8 cellular contexts compared by ENCODE assay signal in genomic region chr1:35573198-35573775, GRCh38. TPM values are rescaled to one million over a fixed set of nuclear protein-coding genes. Genes with fewer than 3 reads are reported as not detected.
A peak's percentile ranks its signal among the peaks of the same experiment; 100 is the strongest.
DNase-seq lines count a peak whose midpoint lies in the region; ATAC-seq, FAIRE-seq and TF ChIP-seq lines count a peak whose summit lies in the region.

Gene TFAP2E (plus strand): TSS chr1:35573314. CDS start chr1:35573578, 264 bp downstream.

- no peaks in the 10 kb centered on the region for H4K20me1 ChIP-seq in HepG2 (ENCODE audit: insufficient read depth, low read length)

- WGBS in ectodermal cell, 2 experiments: 1% methylated on average over 60 of the region's 60 CpGs
- WGBS in HepG2 (ENCODE audit: low lambda C conversion rate): 52% methylated on average over 11 of the region's 60 CpGs
- 4 to 21% methylated on average over 19 to 29 of the region's 60 CpGs for WGBS in tibial nerve, 2 donors

- no peaks in the 10 kb centered on the region for H3K36me3 ChIP-seq in ectodermal cell (ENCODE audit: control insufficient read depth, insufficient read depth, low read length)
- no peaks in the 10 kb centered on the region for H3K36me3 ChIP-seq in HepG2 (replicated peaks in 1 of 2; ENCODE audit: control insufficient read depth in 1 of 2, insufficient read depth in 2 of 2, low read length in 2 of 2)
- peaks cover 0 to 9% (median 0%) of the 10 kb centered on the region in 3 donors for H3K36me3 ChIP-seq in tibial nerve

- TF ChIP-seq POLR2A in HepG2 (IDR thresholded peaks at IDR 0.05; ENCODE audit: insufficient read depth in 1 of 2, low read depth in 2 of 2, low read length in 2 of 2): 0 out of 4 replicates have a peak, but pooled peaks of 1 of the 2 experiments have one; percentile 28
- no peak for TF ChIP-seq POLR2A in tibial nerve (IDR thresholded peaks at IDR 0.05)

- H3K79me2 ChIP-seq in HepG2 (ENCODE audit: insufficient read depth, low read length): no peaks in the 10 kb centered on the region

- no peak for TF ChIP-seq CTCF in HepG2 (CRISPR knock-in tag; IDR thresholded peaks at IDR 0.05)
- TF ChIP-seq CTCF in tibial nerve (IDR thresholded peaks at IDR 0.05): no peak

- TF ChIP-seq RAD21 in HepG2 (CRISPR knock-in tag; IDR thresholded peaks at IDR 0.05): no peak

- ATAC-seq in HepG2: peak; percentile 22
- ATAC-seq in HG03460 (IDR thresholded peaks at IDR 0.05; ENCODE audit: unreplicated experiment): no peak
- no peak for ATAC-seq in GM21529 (IDR thresholded peaks at IDR 0.05; ENCODE audit: unreplicated experiment)
- ATAC-seq in HG03469 (IDR thresholded peaks at IDR 0.05; ENCODE audit: unreplicated experiment): no peak

- H3K9me3 ChIP-seq in ectodermal cell (ENCODE audit: control insufficient read depth, low read length) (no peaks in the 10 kb centered on the region), HepG2 (ENCODE audit: low read length) (no peaks in the 10 kb centered on the region), tibial nerve (no peaks in the 10 kb centered on the region)

- H3K27ac ChIP-seq in ectodermal cell (ENCODE audit: insufficient read depth, low read depth, low read length, poor library complexity, severe bottlenecking): no peak within 1 kb of the TSS
- no peak within 1 kb of the TSS for H3K27ac ChIP-seq in HepG2 (ENCODE audit: extremely low read length, insufficient read depth, low read length)
- H3K27ac ChIP-seq in tibial nerve: no peak within 1 kb of the TSS

- H3K4me2 ChIP-seq in HepG2 (ENCODE audit: low read depth, low read length): peak within 1 kb of the TSS; percentile 79

- no peak for FAIRE-seq in HepG2 (lab: Jason Lieb, UNC)

- POLR2A ChIA-PET in HepG2 (lab: Yijun Ruan, JAX): interaction anchor here (1.0 to 2.6 kb wide), 3 partner anchors 9 to 16 kb away, joined by 4 to 25 read pairs (median 5); partner anchors contain the start of genes KIAA0319L and NCDN

- peak within 1 kb of the TSS; percentile 30; the same call in 1 of the 2 replicates for H3K9ac ChIP-seq in HepG2 (ENCODE audit: insufficient read depth, low read depth, low read length)

- TF ChIP-seq EP300 in HepG2 (IDR thresholded peaks at IDR 0.05; ENCODE audit: low read depth in 2 of 2, low read length in 2 of 2) (no peak), HepG2 (CRISPR knock-in tag; IDR thresholded peaks at IDR 0.05; ENCODE audit: borderline replicate concordance) (no peak), tibial nerve (IDR thresholded peaks at IDR 0.05) (peak in 1 of 2 donors; percentile 13)

- in situ Hi-C loops in HepG2 (cut with HindIII; ENCODE audit: extremely low pct_ligation_motif_present, low pct_unique_long_range_greater_than_20kb): no loop called here

- H3K4me1 ChIP-seq in ectodermal cell (ENCODE audit: control insufficient read depth, insufficient read depth, low read length) (no peaks in the 10 kb centered on the region), HepG2 (ENCODE audit: insufficient read depth, low read length) (peaks cover 28% of the 10 kb centered on the region), tibial nerve (peaks cover 0 to 37% (median 15%) of the 10 kb centered on the region in 4 donors)

- BruUV-seq in HepG2 (replicated peaks; lab: Mats Ljungman, UMichigan): no TSS peak

- DNase-seq in COLO668 (lab: John Stamatoyannopoulos, UW; ENCODE audit: unreplicated experiment) (peak; percentile 64), NCI-H345 (lab: John Stamatoyannopoulos, UW) (peak; percentile 57), HepG2 (ENCODE audit: low spot score) (no peak), tibial nerve (ENCODE audit: low spot score in 2 of 2) (peak in 1 of 2 donors; percentile 25)

- no peak within 1 kb of the TSS for H2AFZ ChIP-seq in HepG2 (ENCODE audit: low read length)

- H3K4me3 ChIP-seq in ectodermal cell (ENCODE audit: insufficient read depth, low read depth, low read length) (peak within 1 kb of the TSS; percentile 44), HepG2 (replicated peaks in 1 of 3; ENCODE audit: insufficient read depth in 1 of 3, low read depth in 2 of 3, low read length in 3 of 3) (peak within 1 kb of the TSS; percentile 43 to 72 (median 62)), tibial nerve (peak within 1 kb of the TSS; percentile 5 to 50 (median 26))

- intact Hi-C loops in HepG2 (cut with micrococcal nuclease; ENCODE audit: unreplicated experiment): no loop called here

- peaks cover 91% of the 10 kb centered on the region for H3K27me3 ChIP-seq in ectodermal cell (ENCODE audit: control insufficient read depth, insufficient read depth, low read length, poor library complexity, severe bottlenecking)
- peaks cover 0 to 10% of the 10 kb centered on the region in 2 experiments; a peak in 1 of 5 replicates for H3K27me3 ChIP-seq in HepG2 (ENCODE audit: control insufficient read depth in 1 of 2, insufficient read depth in 2 of 2, low read length in 2 of 2)
- peaks cover 0 to 65% of the 10 kb centered on the region in 2 donors for H3K27me3 ChIP-seq in tibial nerve

- CTCF ChIA-PET in HepG2 (lab: Yijun Ruan, JAX; ENCODE audit: low intra/inter-chr PET ratio, low total read pairs): no interaction called here

TF ChIP-seq in HepG2, 621 proteins besides CTCF, POLR2A, EP300 and RAD21 (continues in another document):
- TF ChIP-seq, protein P1, sequence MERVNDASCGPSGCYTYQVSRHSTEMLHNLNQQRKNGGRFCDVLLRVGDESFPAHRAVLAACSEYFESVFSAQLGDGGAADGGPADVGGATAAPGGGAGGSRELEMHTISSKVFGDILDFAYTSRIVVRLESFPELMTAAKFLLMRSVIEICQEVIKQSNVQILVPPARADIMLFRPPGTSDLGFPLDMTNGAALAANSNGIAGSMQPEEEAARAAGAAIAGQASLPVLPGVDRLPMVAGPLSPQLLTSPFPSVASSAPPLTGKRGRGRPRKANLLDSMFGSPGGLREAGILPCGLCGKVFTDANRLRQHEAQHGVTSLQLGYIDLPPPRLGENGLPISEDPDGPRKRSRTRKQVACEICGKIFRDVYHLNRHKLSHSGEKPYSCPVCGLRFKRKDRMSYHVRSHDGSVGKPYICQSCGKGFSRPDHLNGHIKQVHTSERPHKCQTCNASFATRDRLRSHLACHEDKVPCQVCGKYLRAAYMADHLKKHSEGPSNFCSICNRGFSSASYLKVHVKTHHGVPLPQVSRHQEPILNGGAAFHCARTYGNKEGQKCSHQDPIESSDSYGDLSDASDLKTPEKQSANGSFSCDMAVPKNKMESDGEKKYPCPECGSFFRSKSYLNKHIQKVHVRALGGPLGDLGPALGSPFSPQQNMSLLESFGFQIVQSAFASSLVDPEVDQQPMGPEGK (CRISPR knock-in tag; IDR thresholded peaks at IDR 0.05): 0 out of 2 replicates have a peak, but pooled peaks have one; percentile 19
- TF ChIP-seq ZNF335 (CRISPR knock-in tag; IDR thresholded peaks at IDR 0.05) (no peak), UBTF (CRISPR knock-in tag; IDR thresholded peaks at IDR 0.05) (peak; percentile 18; the same call in 1 of the 2 replicates), ZNF777 (CRISPR knock-in tag; IDR thresholded peaks at IDR 0.05) (peak; percentile 96), HNRNPLL (IDR thresholded peaks at IDR 0.05; ENCODE audit: low read depth, low read length, poor library complexity, severe bottlenecking) (peak; percentile 65)

RNA-seq across cellular contexts. Expression of gene TFAP2E, which starts in this region (rescaled TPM):
- 0.50 TPM for polyA plus RNA-seq in ectodermal cell (2013, experiment 1 of 4)
- polyA plus RNA-seq in ectodermal cell (2013, experiment 2 of 4): 0.64 TPM
- polyA plus RNA-seq in ectodermal cell (2013, experiment 3 of 4): 0.43 TPM
- polyA plus RNA-seq in ectodermal cell (2013, experiment 4 of 4): 0.41 TPM
- total RNA-seq in HepG2 (2016; rRNA removed; fragmentation: Illumina TruSeq; extraction: Trizol) (0.31 and 0.44 TPM in 2 replicates), tibial nerve (1 to 10 TPM in 2 of 4 donors, under 1 TPM in 2; 0.44 to 3.3 (median 1.2) TPM)
- 0.18 TPM in 1 of 2 replicates, not detected in the other for total RNA-seq in HepG2 (2016; cell fraction: cytosol; rRNA removed; fragmentation: Illumina TruSeq; extraction: Trizol; ENCODE audit: low read depth)
- total RNA-seq in HepG2 (2016; cell fraction: insoluble cytoplasmic fraction; rRNA removed; fragmentation: Illumina TruSeq; extraction: Trizol): 0.17 and 0.49 TPM in 2 replicates
- 0.12 and 0.17 TPM in 2 replicates for total RNA-seq in HepG2 (2016; cell fraction: membrane; rRNA removed; fragmentation: Illumina TruSeq; extraction: Trizol)
- 0.47 and 0.53 TPM in 2 replicates for total RNA-seq in HepG2 (2016; cell fraction: nucleus; rRNA removed; fragmentation: Illumina TruSeq; extraction: Trizol)
- polyA plus RNA-seq in HepG2 (2011; rRNA removed): 0.41 and 0.46 TPM in 2 replicates
- 0.32 and 0.42 TPM in 2 replicates for polyA plus RNA-seq in HepG2 (2011; cell fraction: cytosol; rRNA removed)
- polyA plus RNA-seq in HepG2 (2011; cell fraction: nucleus; rRNA removed): 2.1 and 2.2 TPM in 2 replicates
- polyA plus RNA-seq in HepG2 (2012): 0.56 and 0.88 TPM in 2 replicates
- 0.12 TPM in 1 of 2 replicates, not detected in the other for polyA plus RNA-seq in HepG2 (2016; cell fraction: cytosol; fragmentation: Illumina TruSeq; extraction: Trizol; ENCODE audit: low read depth)
- 0.28 and 0.50 TPM in 2 replicates for polyA plus RNA-seq in HepG2 (2016; cell fraction: insoluble cytoplasmic fraction; fragmentation: Illumina TruSeq; extraction: Trizol; ENCODE audit: low read depth)
- polyA plus RNA-seq in HepG2 (2016; cell fraction: membrane; fragmentation: Illumina TruSeq; extraction: Trizol; ENCODE audit: low read depth): 0.08 and 0.26 TPM in 2 replicates
- 1.5 and 1.9 TPM in 2 replicates for polyA plus RNA-seq in HepG2 (2016; cell fraction: nucleus; fragmentation: Illumina TruSeq; extraction: Trizol; ENCODE audit: insufficient read depth, low read depth)
- 0.08 and 0.12 TPM in 2 replicates for polyA minus RNA-seq in HepG2 (2011; rRNA and poly(A)+ RNA removed; ENCODE audit: low replicate concordance)
- not detected in 2 replicates for polyA minus RNA-seq in HepG2 (2011; cell fraction: cytosol; rRNA and poly(A)+ RNA removed)
- 0.50 and 0.52 TPM in 2 replicates for polyA minus RNA-seq in HepG2 (2011; cell fraction: nucleus; rRNA and poly(A)+ RNA removed)
